In the genomic region with DNA sequence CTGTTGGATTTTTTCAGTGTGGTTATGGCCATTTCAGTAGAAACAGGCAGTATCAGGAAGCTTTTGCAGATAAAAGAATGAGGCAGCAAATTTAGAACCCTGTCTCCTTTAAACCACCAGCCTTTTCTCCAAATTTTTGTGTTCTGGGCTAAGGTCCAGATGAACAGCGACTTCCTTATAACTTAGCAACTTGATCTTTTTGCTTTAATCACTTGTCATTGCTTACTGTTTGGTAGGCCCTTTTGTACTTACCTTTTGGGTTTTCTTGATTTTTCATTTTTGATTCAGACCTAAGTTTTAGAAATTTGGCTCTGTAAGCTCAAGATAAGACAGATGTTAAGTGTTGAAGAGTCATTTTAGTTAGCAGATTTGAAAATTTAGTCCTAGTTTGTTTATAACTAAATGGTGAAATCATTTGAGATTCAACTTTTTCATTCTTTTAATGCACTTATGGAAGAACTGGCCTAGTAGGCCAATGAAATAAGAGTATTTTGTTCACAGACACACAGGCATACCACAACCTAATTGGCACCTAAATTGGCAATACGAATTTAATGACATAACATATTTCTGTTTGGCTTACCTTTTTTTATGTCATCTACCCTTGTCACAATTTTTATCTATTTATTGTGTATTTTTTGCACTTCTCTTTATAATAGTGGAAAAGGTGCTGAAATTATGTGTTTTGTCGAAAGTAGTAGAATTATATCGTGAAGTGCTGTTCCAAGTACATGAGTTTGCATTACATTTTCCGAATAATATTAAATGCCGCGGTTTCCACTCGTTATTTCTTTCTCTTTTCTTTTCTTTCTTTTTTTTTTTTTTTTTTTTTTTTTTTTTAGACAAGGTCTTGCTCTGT, we compare ENCODE assay signal across 8 cellular contexts. TPM values are rescaled to one million over a fixed set of nuclear protein-coding genes. Genes with fewer than 3 reads are reported as not detected.
DNase-seq lines count a peak whose midpoint lies in the region; FAIRE-seq and TF ChIP-seq lines count a peak whose summit lies in the region.

No MANE protein-coding gene starts in this region.

- H3K9ac ChIP-seq in neural cell (ENCODE audit: low read length), result peak overlapping the region; percentile 99

- no peak overlapping the region for H2AFZ ChIP-seq in neural cell (ENCODE audit: low read depth, low read length)

- H3K27me3 Mint-ChIP-seq in CD8-positive, alpha-beta memory T cell, result no peaks in the 10 kb centered on the region

- H4K20me1 ChIP-seq in neural cell (ENCODE audit: insufficient read depth), result peaks cover 31% of the 10 kb centered on the region

- peaks cover 8% of the 10 kb centered on the region for H3F3A ChIP-seq in neural cell (ENCODE audit: insufficient read depth, low read length, poor library complexity, severe bottlenecking)

- H3K4me1 ChIP-seq in CD8-positive, alpha-beta memory T cell (ENCODE audit: insufficient read depth, low read length), result peaks cover 17% of the 10 kb centered on the region

- no peaks in the 10 kb centered on the region for H3K9me3 Mint-ChIP-seq in CD8-positive, alpha-beta memory T cell

- H3K27me3 ChIP-seq in CD8-positive, alpha-beta memory T cell (ENCODE audit: insufficient read depth, low read length, poor library complexity, severe bottlenecking), result no peaks in the 10 kb centered on the region
- H3K27me3 ChIP-seq in neural cell (ENCODE audit: insufficient read depth, low read depth, low read length), result no peaks in the 10 kb centered on the region

- no peak for TF ChIP-seq RAD21 in neural cell (conservative IDR thresholded peaks at IDR 0.05)

- H3K4me1 Mint-ChIP-seq in CD8-positive, alpha-beta memory T cell, result peaks cover 29 to 41% (median 34%) of the 10 kb centered on the region in 3 donors

- H3K36me3 Mint-ChIP-seq in CD8-positive, alpha-beta memory T cell, result peaks cover 0 to 6% (median 0%) of the 10 kb centered on the region in 3 donors

- peak overlapping the region; percentile 89 for H3K4me2 ChIP-seq in neural cell (ENCODE audit: low read length)

- no peak for FAIRE-seq in urothelium cell line (lab: Jason Lieb, UNC)

- DNase-seq in CD8-positive, alpha-beta memory T cell, result no peak
- DNase-seq in M059J (ENCODE audit: low read depth) (peak; percentile 60), caudate nucleus (lab: John Stamatoyannopoulos, UW) (no peak), NCI-H128 (lab: John Stamatoyannopoulos, UW; ENCODE audit: unreplicated experiment) (no peak), urothelium cell line (ENCODE audit: low spot score) (no peak), NCI-H146 treated with DMSO at 0.1 percent for 48 hours (lab: John Stamatoyannopoulos, UW; ENCODE audit: unreplicated experiment) (no peak)
- no peak for DNase-seq in stimulated activated CD4-positive, alpha-beta T cell treated with anti-CD3 and anti-CD28 coated beads, Interleukin-4, amount 100 ng/mL, for 4 hours

- no peaks in the 10 kb centered on the region for H3K36me3 ChIP-seq in CD8-positive, alpha-beta memory T cell (ENCODE audit: insufficient read depth, low read length)
- H3K36me3 ChIP-seq in neural cell (ENCODE audit: insufficient read depth, low read length), result no peaks in the 10 kb centered on the region

- H3K27ac Mint-ChIP-seq in CD8-positive, alpha-beta memory T cell, result peak overlapping the region in 2 of 8 donors; percentile 61 to 69

- POLR2A ChIA-PET in CD8-positive, alpha-beta memory T cell (lab: Charles Lee), result interaction anchor here (2.5 kb wide), 1 partner anchor 13 kb away, joined by 19 read pairs; the partner anchor contains the start of gene ATL3

- H3K9me3 ChIP-seq in CD8-positive, alpha-beta memory T cell (ENCODE audit: low read length), result no peaks in the 10 kb centered on the region
- H3K9me3 ChIP-seq in neural cell (ENCODE audit: low read length), result no peaks in the 10 kb centered on the region

- H3K27ac ChIP-seq in CD8-positive, alpha-beta memory T cell (ENCODE audit: low read depth, low read length), result peak overlapping the region; percentile 82
- H3K27ac ChIP-seq in caudate nucleus (ENCODE audit: low read depth, low read length) (peak overlapping the region; percentile 94), neural cell (ENCODE audit: low read length) (peak overlapping the region; percentile 99)

- peaks cover 68% of the 10 kb centered on the region for H3K79me2 ChIP-seq in neural cell (replicated peaks; ENCODE audit: insufficient read depth, low read length)

- no peaks in the 10 kb centered on the region for H3K9me2 ChIP-seq in neural cell (ENCODE audit: insufficient read depth, low read length)

- TF ChIP-seq EP300 in neural cell (conservative IDR thresholded peaks at IDR 0.05; ENCODE audit: poor library complexity, severe bottlenecking), result no peak

- H3K4me3 Mint-ChIP-seq in CD8-positive, alpha-beta memory T cell, result peak overlapping the region in 6 of 7 donors; percentile 48 to 96 (median 92)

- no peak overlapping the region for H3K4me3 ChIP-seq in CD8-positive, alpha-beta memory T cell (ENCODE audit: low read length)
- peak overlapping the region; percentile 100 for H3K4me3 ChIP-seq in neural cell (ENCODE audit: low read length)

- CTCF ChIA-PET in CD8-positive, alpha-beta memory T cell (lab: Charles Lee), result interaction anchor here (0.9 to 1.4 kb wide), 3 partner anchors 18 to 204 kb away, joined by 3 to 4 read pairs (median 3); no protein-coding TSS in a partner anchor

- no peak for TF ChIP-seq CTCF in neural cell (IDR thresholded peaks at IDR 0.05; ENCODE audit: poor library complexity, severe bottlenecking)

TF ChIP-seq in neural cell, 6 proteins besides CTCF, POLR2A, EP300 and RAD21:
- no peak for TF ChIP-seq MXI1 (conservative IDR thresholded peaks at IDR 0.05; ENCODE audit: poor library complexity, severe bottlenecking)
- TF ChIP-seq REST (IDR thresholded peaks at IDR 0.05; ENCODE audit: borderline replicate concordance), result no peak
- no peak for TF ChIP-seq TAF1 (IDR thresholded peaks at IDR 0.05; ENCODE audit: low read depth)
- no peak for TF ChIP-seq SMC3 (conservative IDR thresholded peaks at IDR 0.05; ENCODE audit: poor library complexity)
- TF ChIP-seq POLR2AphosphoS5 (IDR thresholded peaks at IDR 0.05), result no peak
- TF ChIP-seq EZH2 (IDR thresholded peaks at IDR 0.05; ENCODE audit: borderline replicate concordance, insufficient read depth, low read length, poor library complexity, severe bottlenecking), result no peak

RNA-seq across cellular contexts. Expression of gene RTN3, which starts 2.1 kb away (rescaled TPM):
- 10 to 100 TPM; 46.5 to 48.5 TPM for total RNA-seq in CD8-positive, alpha-beta memory T cell
- polyA plus RNA-seq in CD8-positive, alpha-beta memory T cell, result 48.4 TPM
- 142 and 175 TPM in 2 replicates for total RNA-seq in M059J (2014; rRNA removed; shearing (Covaris generic))
- polyA plus RNA-seq in neural cell, result 270 and 283 TPM in 2 replicates
- 267 and 343 TPM in 2 replicates for polyA minus RNA-seq in neural cell

RNA-seq across cellular contexts. Expression of gene ATL3, which starts 12.2 kb away (rescaled TPM):
- 10 to 100 TPM; 41.9 to 42.1 TPM for total RNA-seq in CD8-positive, alpha-beta memory T cell
- polyA plus RNA-seq in CD8-positive, alpha-beta memory T cell, result 21.5 TPM
- 51.3 and 80.4 TPM in 2 replicates for total RNA-seq in M059J (2014; rRNA removed; shearing (Covaris generic))
- polyA plus RNA-seq in neural cell, result 2.4 and 4.0 TPM in 2 replicates
- 3.9 and 6.3 TPM in 2 replicates for polyA minus RNA-seq in neural cell
